In the genomic region with DNA sequence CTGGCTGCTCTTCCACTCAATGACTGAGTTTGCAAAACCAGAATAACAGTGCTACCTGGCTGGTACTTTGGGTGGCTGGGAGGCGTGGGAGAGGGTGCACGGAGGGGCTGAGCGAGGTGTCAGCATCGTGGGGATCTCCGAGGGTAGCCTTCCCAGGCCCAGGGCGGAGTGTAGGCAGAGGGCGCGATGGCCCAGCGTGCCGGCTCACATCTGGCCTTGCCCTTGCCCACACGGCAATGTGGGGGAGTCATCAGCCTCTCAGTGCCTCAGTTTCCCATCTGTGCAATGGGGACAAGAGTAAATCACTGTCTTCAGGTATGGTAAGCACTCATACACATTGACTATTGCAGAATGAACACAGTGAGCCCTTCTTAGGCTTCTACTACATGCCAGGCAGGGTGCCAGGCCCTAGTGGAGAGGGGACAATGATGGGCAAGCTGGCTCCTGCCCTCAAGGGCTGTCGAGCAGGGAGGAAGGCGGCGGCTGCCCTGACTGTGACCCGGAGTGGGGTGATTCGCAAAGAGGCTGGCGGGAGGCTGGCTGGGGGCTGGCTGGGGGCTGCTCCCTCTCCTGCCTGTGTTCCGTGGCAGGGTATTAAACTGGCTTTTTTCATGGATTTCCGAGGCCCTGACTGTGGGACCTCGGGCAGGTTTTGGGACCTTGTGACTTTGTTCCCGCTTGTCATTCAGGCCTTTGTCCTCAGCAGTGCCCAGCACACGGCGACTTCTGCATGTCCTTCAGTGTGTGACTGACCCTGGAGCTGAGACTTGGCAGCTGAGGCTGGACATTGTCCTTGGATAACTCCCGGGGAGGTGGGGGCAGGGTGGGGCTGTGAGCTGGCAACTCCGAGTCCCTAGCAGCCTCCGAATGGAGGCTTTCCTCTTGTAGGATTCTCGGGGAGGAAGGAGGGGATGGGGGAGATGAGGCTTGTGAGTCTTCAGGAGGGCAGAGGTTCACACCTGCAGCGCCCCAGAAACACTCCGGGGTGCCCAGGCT, we compare ENCODE assay signal across 9 cellular contexts.
DNase-seq lines count a peak whose midpoint lies in the region; ATAC-seq and TF ChIP-seq lines count a peak whose summit lies in the region.
"Had no signal": no experiment of that assay in that cellular context is flagged by ENCODE, and none has a peak within 500 bp of the region (broad histone marks: within the 10 kb centered on the region; RNA-seq: fewer than 3 reads in every experiment).

No MANE protein-coding gene starts in this region.

- DNase-seq in IMR-90 = no peak
- no peak for DNase-seq in T-helper 17 cell
- DNase-seq in right cardiac atrium = peak; percentile 83 to 90 (median 89)
- no peak for DNase-seq in NCI-H510A treated with DMSO at 0.1 percent for 48 hours (lab: John Stamatoyannopoulos, UW)
- DNase-seq: NCI-H82 had no signal

- no peak for TF ChIP-seq RAD21 in IMR-90 (IDR thresholded peaks at IDR 0.05; ENCODE audit: low read length)

- H2BK5ac ChIP-seq in IMR-90 (ENCODE audit: low read depth, low read length, poor library complexity, severe bottlenecking) = peak overlapping the region; percentile 60

- in situ Hi-C loops in IMR-90 (cut with MboI; ENCODE audit: low sequenced_read_pairs) = no loop called here

- dilution Hi-C loops in IMR-90 (cut with HindIII; ENCODE audit: low sequenced_read_pairs, unreplicated experiment) = no loop called here

- no peaks in the 10 kb centered on the region for H3K27me3 Mint-ChIP-seq in T-helper 17 cell
- H3K27me3 Mint-ChIP-seq in stimulated activated memory B cell treated with anti-CD40 and anti-IgM and Interleukin-4, amounts not matched to agents 10 μg/mL and 1 μg/mL and 100 μg/mL, for 72 hours = no peaks in the 10 kb centered on the region

- intact Hi-C loops in IMR-90 (cut with micrococcal nuclease) (no loop called here), right cardiac atrium (cut with DNase I) (no loop called here)

- peak overlapping the region; percentile 81 for H2AK9ac ChIP-seq in IMR-90 (replicated peaks; ENCODE audit: low read depth, low read length, poor library complexity)

- H4K5ac ChIP-seq in IMR-90 (ENCODE audit: low read depth, low read length) = peak overlapping the region; percentile 3; the same call in 1 of the 2 replicates

- peak overlapping the region; percentile 51 for H2BK120ac ChIP-seq in IMR-90 (ENCODE audit: low read depth, low read length)

- peaks cover 19% of the 10 kb centered on the region; the same call in 1 of the 2 replicates for H3K36me3 ChIP-seq in IMR-90 (ENCODE audit: control insufficient read depth, insufficient read depth, low read length)

- 65% methylated on average over 10 of the region's 29 CpGs; no CpG with 5 or more reads in 1 of the 2 experiments for WGBS in IMR-90 (ENCODE audit: extremely low coverage in 2 of 2, insufficient read length in 1 of 2), 2 experiments
- 56% methylated on average over 29 of the region's 29 CpGs for WGBS in right cardiac atrium

- H3K27ac Mint-ChIP-seq in T-helper 17 cell = peak overlapping the region; percentile 92
- peak overlapping the region; percentile 57 for H3K27ac Mint-ChIP-seq in stimulated activated memory B cell treated with anti-CD40 and anti-IgM and Interleukin-4, amounts not matched to agents 10 μg/mL and 1 μg/mL and 100 μg/mL, for 72 hours

- no peak overlapping the region; the same call in 1 of the 2 replicates for H3K56ac ChIP-seq in IMR-90 (ENCODE audit: extremely low read depth, insufficient read depth, low read length)

- TF ChIP-seq CTCF in IMR-90 (conservative IDR thresholded peaks at IDR 0.05; ENCODE audit: low read depth, low read length) = no peak

- H3K9ac ChIP-seq in IMR-90 (ENCODE audit: low read depth, low read length) = no peak overlapping the region

- H2AFZ ChIP-seq in IMR-90 (replicated peaks; ENCODE audit: low read length, poor library complexity) = no peak overlapping the region

- H3K9me3 Mint-ChIP-seq in stimulated activated memory B cell treated with anti-CD40 and anti-IgM and Interleukin-4, amounts not matched to agents 10 μg/mL and 1 μg/mL and 100 μg/mL, for 72 hours = no peaks in the 10 kb centered on the region

- H3K4me3 Mint-ChIP-seq in T-helper 17 cell = peak overlapping the region; percentile 15
- no peak overlapping the region for H3K4me3 Mint-ChIP-seq in stimulated activated memory B cell treated with anti-CD40 and anti-IgM and Interleukin-4, amounts not matched to agents 10 μg/mL and 1 μg/mL and 100 μg/mL, for 72 hours

- H3K79me1 ChIP-seq in IMR-90 (ENCODE audit: low read depth in 1 of 2, low read length in 2 of 2) = peaks cover 5 to 92% of the 10 kb centered on the region in 2 experiments

- no TSS peak for BruUV-seq in IMR-90 (replicated peaks; lab: Mats Ljungman, UMichigan)

- peak overlapping the region; percentile 85; the same call in 2 of the 3 replicates for H2BK15ac ChIP-seq in IMR-90 (ENCODE audit: low read depth, low read length)

- H3K27ac ChIP-seq in IMR-90 (ENCODE audit: insufficient read depth, low read length) (peak overlapping the region; percentile 72), right cardiac atrium (ENCODE audit: low read length) (peak overlapping the region; percentile 59)

- H3K18ac ChIP-seq in IMR-90 (ENCODE audit: low read depth, low read length) = peak overlapping the region; percentile 48

- peak overlapping the region; percentile 83 for H4K91ac ChIP-seq in IMR-90 (ENCODE audit: insufficient read depth, low read depth, low read length)

- peaks cover 77% of the 10 kb centered on the region for H3K4me1 ChIP-seq in IMR-90 (ENCODE audit: control insufficient read depth, insufficient read depth, low read length)
- H3K4me1 ChIP-seq in right cardiac atrium (ENCODE audit: control insufficient read depth, insufficient read depth, low read length) = peaks cover 55% of the 10 kb centered on the region

- peak overlapping the region; percentile 70 to 74; a peak in 3 of 4 replicates for H4K8ac ChIP-seq in IMR-90 (ENCODE audit: low read depth in 2 of 2, low read length in 2 of 2)

- TF ChIP-seq POLR2A in IMR-90 (IDR thresholded peaks at IDR 0.05; ENCODE audit: low read depth, low read length) = no peak

- peaks cover 62% of the 10 kb centered on the region for H3K9me1 ChIP-seq in IMR-90 (ENCODE audit: insufficient read depth, low read length)

- H3K4ac ChIP-seq in IMR-90 (ENCODE audit: low read depth, low read length) = peak overlapping the region; percentile 77

- H3K27me3 ChIP-seq in IMR-90 (ENCODE audit: control insufficient read depth, insufficient read depth, low read length) (no peaks in the 10 kb centered on the region), right cardiac atrium (ENCODE audit: control insufficient read depth, insufficient read depth) (no peaks in the 10 kb centered on the region)

- H2AK5ac ChIP-seq in IMR-90 (ENCODE audit: low read depth, low read length) = peak overlapping the region; percentile 88

- H3K4me2 ChIP-seq in IMR-90 (ENCODE audit: low read depth, low read length) = no peak overlapping the region

- H3K36me3 Mint-ChIP-seq in T-helper 17 cell (ENCODE audit: low read depth) = no peaks in the 10 kb centered on the region
- H3K36me3 Mint-ChIP-seq in stimulated activated memory B cell treated with anti-CD40 and anti-IgM and Interleukin-4, amounts not matched to agents 10 μg/mL and 1 μg/mL and 100 μg/mL, for 72 hours = no peaks in the 10 kb centered on the region

- no peaks in the 10 kb centered on the region for H3K9me3 ChIP-seq in IMR-90 (ENCODE audit: control insufficient read depth, insufficient read depth, low read length)
- no peaks in the 10 kb centered on the region for H3K9me3 ChIP-seq in T-helper 17 cell (ENCODE audit: control insufficient read depth, low read length, poor library complexity, severe bottlenecking)
- no peaks in the 10 kb centered on the region for H3K9me3 ChIP-seq in right cardiac atrium (ENCODE audit: control insufficient read depth, low read length)

- no peak overlapping the region for H3K4me3 ChIP-seq in IMR-90 (ENCODE audit: insufficient read depth, low read depth, low read length)
- no peak overlapping the region for H3K4me3 ChIP-seq in right cardiac atrium (ENCODE audit: low read length)

- peaks cover 59% of the 10 kb centered on the region for H3K4me1 Mint-ChIP-seq in T-helper 17 cell
- H3K4me1 Mint-ChIP-seq in stimulated activated memory B cell treated with anti-CD40 and anti-IgM and Interleukin-4, amounts not matched to agents 10 μg/mL and 1 μg/mL and 100 μg/mL, for 72 hours = peaks cover 55% of the 10 kb centered on the region

- peak overlapping the region; percentile 77 for H3K14ac ChIP-seq in IMR-90 (replicated peaks; ENCODE audit: low read depth, low read length)

- peak overlapping the region; percentile 37; the same call in 1 of the 2 replicates for H2BK20ac ChIP-seq in IMR-90 (ENCODE audit: low read depth, low read length)

- ATAC-seq in IMR-90 (ENCODE audit: low read depth) (no peak), T-helper 17 cell (no peak), right cardiac atrium (peak; percentile 57 to 59), HG03378 (IDR thresholded peaks at IDR 0.05; ENCODE audit: unreplicated experiment) (no peak), GM19351 (IDR thresholded peaks at IDR 0.05; ENCODE audit: unreplicated experiment) (no peak), GM18870 (IDR thresholded peaks at IDR 0.05; ENCODE audit: unreplicated experiment) (no peak)
- ATAC-seq in stimulated activated memory B cell treated with anti-CD40 and anti-IgM and Interleukin-4, amounts not matched to agents 10 μg/mL and 1 μg/mL and 100 μg/mL, for 72 hours = no peak

- POLR2A ChIA-PET in IMR-90 (lab: Charles Lee; ENCODE audit: unreplicated experiment) = no interaction called here

- H4K20me1 ChIP-seq in IMR-90 (ENCODE audit: insufficient read depth, low read length) = peaks cover 78% of the 10 kb centered on the region

- H3K23ac ChIP-seq in IMR-90 (ENCODE audit: low read depth, low read length) = peak overlapping the region; percentile 68; the same call in 1 of the 2 replicates

- CTCF ChIA-PET in IMR-90 (lab: Yijun Ruan, JAX) = no interaction called here

TF ChIP-seq in IMR-90, 13 proteins besides CTCF, POLR2A, EP300 and RAD21 (continues in another document):
- TF ChIP-seq FOS (IDR thresholded peaks at IDR 0.05; ENCODE audit: low read depth, low read length) (no peak), BHLHE40 (IDR thresholded peaks at IDR 0.05; ENCODE audit: low read depth, low read length) (no peak), MXI1 (IDR thresholded peaks at IDR 0.05; ENCODE audit: borderline replicate concordance, low read depth, low read length) (no peak), CEBPB (IDR thresholded peaks at IDR 0.05; ENCODE audit: low read depth, low read length) (no peak), CHD1 (IDR thresholded peaks at IDR 0.05; ENCODE audit: low read depth, low read length) (no peak), MAZ (IDR thresholded peaks at IDR 0.05; ENCODE audit: borderline replicate concordance, low read depth, low read length) (no peak)
- TF ChIP-seq, protein P1, sequence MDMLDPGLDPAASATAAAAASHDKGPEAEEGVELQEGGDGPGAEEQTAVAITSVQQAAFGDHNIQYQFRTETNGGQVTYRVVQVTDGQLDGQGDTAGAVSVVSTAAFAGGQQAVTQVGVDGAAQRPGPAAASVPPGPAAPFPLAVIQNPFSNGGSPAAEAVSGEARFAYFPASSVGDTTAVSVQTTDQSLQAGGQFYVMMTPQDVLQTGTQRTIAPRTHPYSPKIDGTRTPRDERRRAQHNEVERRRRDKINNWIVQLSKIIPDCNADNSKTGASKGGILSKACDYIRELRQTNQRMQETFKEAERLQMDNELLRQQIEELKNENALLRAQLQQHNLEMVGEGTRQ (IDR thresholded peaks at IDR 0.05; ENCODE audit: low read depth, low read length) = no peak

Comparison
In these comparisons a context has a peak if more than half of its experiments do, and no peak if none do; other contexts are left out.
1. ATAC-seq: peak in right cardiac atrium (2 of 2); none in IMR-90 (single experiment), T-helper 17 cell (single experiment), stimulated activated memory B cell treated with anti-CD40 and anti-IgM and Interleukin-4, amounts not matched to agents 10 μg/mL and 1 μg/mL and 100 μg/mL, for 72 hours (single experiment), HG03378 (single experiment), GM19351 (single experiment) and GM18870 (single experiment).
2. DNase-seq: peak in right cardiac atrium (3 of 3); none in IMR-90 (single experiment), T-helper 17 cell (0 of 3) and NCI-H510A treated with DMSO at 0.1 percent for 48 hours (single experiment).